ENCODE assay signal across 10 cellular contexts in the genomic region with DNA sequence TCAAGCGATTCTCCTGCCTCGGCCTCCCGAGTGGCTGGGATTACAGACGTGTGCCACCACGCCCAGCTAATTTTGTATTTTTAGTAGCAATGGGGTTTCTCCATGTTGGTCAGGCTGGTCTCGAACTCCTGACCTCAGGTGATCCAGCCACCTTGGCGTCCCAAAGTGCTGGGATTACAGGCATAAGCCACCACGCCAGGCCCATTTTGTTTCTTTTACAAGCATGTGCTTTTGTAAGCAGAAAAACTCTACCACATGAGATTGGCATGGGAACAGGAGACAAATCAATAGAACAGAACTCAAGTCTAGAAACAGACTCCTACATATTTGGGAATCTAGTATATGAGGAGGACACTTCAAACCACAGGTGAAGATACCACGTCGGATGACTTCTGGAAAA. TPM values are rescaled to one million over a fixed set of nuclear protein-coding genes. Genes with fewer than 3 reads are reported as not detected.
DNase-seq lines count a peak whose midpoint lies in the region; ATAC-seq and TF ChIP-seq lines count a peak whose summit lies in the region.
"Not testable (repeated sequence)": the region's sequence is repeated elsewhere in the genome, so short reads cannot be mapped to it uniquely, and the experiment has no call there.
"Had no signal": no experiment of that assay in that cellular context is flagged by ENCODE, and none has a peak within 500 bp of the region (broad histone marks: within the 10 kb centered on the region; RNA-seq: fewer than 3 reads in every experiment).

No MANE protein-coding gene starts in this region.

- not testable (repeated sequence) for H3K4me3 ChIP-seq in RWPE2 (ENCODE audit: severe bottlenecking); lower lobe of right lung; osteoblast (ENCODE audit: insufficient read depth, low read length); tibial artery

- not testable (repeated sequence) for H3K79me2 ChIP-seq in osteoblast (ENCODE audit: insufficient read depth, low read length)

- intact Hi-C loops in left ventricle myocardium superior (cut with micrococcal nuclease); lower lobe of right lung (cut with DNase I); posterior vena cava (cut with DNase I); tibial artery (cut with DNase I; ENCODE audit: low total_unique reads): not testable (repeated sequence)

- not testable (repeated sequence) for H3K4me3 Mint-ChIP-seq in activated naive CD4-positive, alpha-beta T cell treated with anti-CD3 and anti-CD28 coated beads, Interleukin-2, amount 10 ng/mL, durations not matched to agents 7 days and 5 days; central memory CD8-positive, alpha-beta T cell

- not testable (repeated sequence) for H3K27me3 ChIP-seq in RWPE2 (ENCODE audit: insufficient read depth, poor library complexity, severe bottlenecking); lower lobe of right lung (ENCODE audit: low read depth); osteoblast (ENCODE audit: insufficient read depth, low read length); tibial artery

- not testable (repeated sequence) for H3K9me3 ChIP-seq in RWPE2 (ENCODE audit: severe bottlenecking); lower lobe of right lung; osteoblast (ENCODE audit: low read depth, low read length); tibial artery

- not testable (repeated sequence) for H3K27me3 Mint-ChIP-seq in activated naive CD4-positive, alpha-beta T cell treated with anti-CD3 and anti-CD28 coated beads, Interleukin-2, amount 10 ng/mL, durations not matched to agents 7 days and 5 days; central memory CD8-positive, alpha-beta T cell

- DNase-seq in RWPE2 (ENCODE audit: low spot score): peak; percentile 34
- DNase-seq in activated naive CD4-positive, alpha-beta T cell treated with anti-CD3 and anti-CD28 coated beads, Interleukin-2, amount 10 ng/mL, durations not matched to agents 7 days and 5 days; central memory CD8-positive, alpha-beta T cell (ENCODE audit: low spot score in 2 of 2): not testable (repeated sequence)
- DNase-seq in left ventricle myocardium superior: peak; percentile 21
- peak; percentile 4 for DNase-seq in lower lobe of right lung
- peak; percentile 61 for DNase-seq in osteoblast (ENCODE audit: insufficient read length, low spot score, missing footprints)
- peak; percentile 46 for DNase-seq in posterior vena cava (ENCODE audit: low spot score)
- peak; percentile 14 to 29 for DNase-seq in tibial artery

- not testable (repeated sequence) for H3K27ac ChIP-seq in RWPE2 (ENCODE audit: poor library complexity, severe bottlenecking); lower lobe of right lung; osteoblast (ENCODE audit: low read depth, low read length); tibial artery

- H3K36me3 ChIP-seq in RWPE2 (ENCODE audit: low read depth) (peaks cover 75% of the 10 kb centered on the region), lower lobe of right lung (peaks cover 87% of the 10 kb centered on the region), osteoblast (ENCODE audit: insufficient read depth, low read length) (peaks cover 84% of the 10 kb centered on the region), tibial artery (peaks cover 66 to 88% (median 85%) of the 10 kb centered on the region in 3 donors)

- H3K27ac Mint-ChIP-seq in activated naive CD4-positive, alpha-beta T cell treated with anti-CD3 and anti-CD28 coated beads, Interleukin-2, amount 10 ng/mL, durations not matched to agents 7 days and 5 days: peak overlapping the region; percentile 52
- peak overlapping the region; percentile 67 for H3K27ac Mint-ChIP-seq in central memory CD8-positive, alpha-beta T cell (ENCODE audit: low read depth)

- H3K4me1 Mint-ChIP-seq in activated naive CD4-positive, alpha-beta T cell treated with anti-CD3 and anti-CD28 coated beads, Interleukin-2, amount 10 ng/mL, durations not matched to agents 7 days and 5 days; central memory CD8-positive, alpha-beta T cell: not testable (repeated sequence)

- not testable (repeated sequence) for H2AFZ ChIP-seq in osteoblast (ENCODE audit: low read length)

- ATAC-seq in RWPE2 (ENCODE audit: low read depth); central memory CD8-positive, alpha-beta T cell (replicated peaks; ENCODE audit: extremely low read depth, poor library complexity, severe bottlenecking); left ventricle myocardium superior; lower lobe of right lung: not testable (repeated sequence)

- CTCF ChIA-PET in activated naive CD4-positive, alpha-beta T cell treated with anti-CD3 and anti-CD28 coated beads, Interleukin-2, amount 10 ng/mL, durations not matched to agents 7 days and 5 days (lab: Charles Lee): not testable (repeated sequence)

- not testable (repeated sequence) for H3K4me1 ChIP-seq in RWPE2 (ENCODE audit: insufficient read depth, poor library complexity, severe bottlenecking); lower lobe of right lung; osteoblast (ENCODE audit: insufficient read depth, low read length); tibial artery

- TF ChIP-seq CTCF in RWPE2 (IDR thresholded peaks at IDR 0.05; ENCODE audit: poor library complexity, severe bottlenecking); lower lobe of right lung (IDR thresholded peaks at IDR 0.05); osteoblast (IDR thresholded peaks at IDR 0.05; ENCODE audit: extremely low read depth, low read depth, low read length); tibial artery (IDR thresholded peaks at IDR 0.05): not testable (repeated sequence)

- H3K4me2 ChIP-seq in osteoblast (ENCODE audit: insufficient read depth, low read length): not testable (repeated sequence)

- H3K36me3 Mint-ChIP-seq in activated naive CD4-positive, alpha-beta T cell treated with anti-CD3 and anti-CD28 coated beads, Interleukin-2, amount 10 ng/mL, durations not matched to agents 7 days and 5 days: peaks cover 46% of the 10 kb centered on the region
- H3K36me3 Mint-ChIP-seq in central memory CD8-positive, alpha-beta T cell (ENCODE audit: insufficient read depth): peaks cover 59% of the 10 kb centered on the region

- not testable (repeated sequence) for H4K20me1 ChIP-seq in osteoblast (ENCODE audit: insufficient read depth, low read length)

- not testable (repeated sequence) for H3K9me3 Mint-ChIP-seq in activated naive CD4-positive, alpha-beta T cell treated with anti-CD3 and anti-CD28 coated beads, Interleukin-2, amount 10 ng/mL, durations not matched to agents 7 days and 5 days; central memory CD8-positive, alpha-beta T cell

RNA-seq across cellular contexts. Expression of a gene that starts 15.7 kb away (rescaled TPM):
- total RNA-seq in left ventricle myocardium superior: 10.0 TPM
- 20.4 TPM for total RNA-seq in lower lobe of right lung
- total RNA-seq in osteoblast: 18.3 and 20.3 TPM in 2 replicates
- total RNA-seq in posterior vena cava: 10 to 100 TPM; 12.6 to 13.7 TPM

RNA-seq across cellular contexts. Expression of a gene that starts 21.8 kb away (rescaled TPM):
- total RNA-seq in left ventricle myocardium superior (26.2 TPM), lower lobe of right lung (34.7 TPM), osteoblast (12.7 and 14.4 TPM in 2 replicates), posterior vena cava (10 to 100 TPM; 27.3 to 35.7 TPM)

RNA-seq across cellular contexts. Expression of a gene that starts 44.4 kb away (rescaled TPM):
- total RNA-seq in left ventricle myocardium superior (97.7 TPM), lower lobe of right lung (145 TPM), osteoblast (15.3 and 21.7 TPM in 2 replicates), posterior vena cava (100 to 1,000 TPM; 134 to 689 TPM)
- total RNA-seq: CD4-positive, alpha-beta T cell had no signal

RNA-seq across cellular contexts. Expression of a gene that starts 52.4 kb away (rescaled TPM):
- total RNA-seq in left ventricle myocardium superior (0.64 TPM), lower lobe of right lung (9.4 TPM), osteoblast (0.29 and 2.5 TPM in 2 replicates), posterior vena cava (10 to 100 TPM in 1 of 2 donors, 1 to 10 TPM in 1; 2.2 to 16.6 TPM)
- total RNA-seq: GM23248 had no signal
